Comparison of ENCODE assay signal across 11 cellular contexts in the genomic region with DNA sequence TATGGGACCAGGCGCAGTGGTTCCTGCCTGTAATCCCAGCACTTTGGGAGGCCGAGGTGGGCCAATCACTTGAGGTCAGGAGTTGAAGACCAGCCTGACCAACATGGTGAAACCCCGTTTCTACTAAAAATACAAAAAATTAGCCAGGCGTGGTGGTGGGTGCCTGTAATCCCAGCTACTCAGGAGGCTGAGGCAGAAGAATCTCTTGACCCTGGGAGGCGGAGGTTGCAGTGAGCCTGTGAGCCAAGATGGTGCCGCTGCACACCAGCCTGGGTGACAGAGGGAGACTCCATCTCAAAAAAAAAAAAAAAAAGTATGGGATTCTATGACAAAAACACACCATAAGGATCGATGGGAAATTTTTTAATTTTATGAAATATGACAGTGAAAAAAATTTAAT. TPM values are rescaled to one million over a fixed set of nuclear protein-coding genes. Genes with fewer than 3 reads are reported as not detected.
A peak's percentile ranks its signal among the peaks of the same experiment; 100 is the strongest.
DNase-seq lines count a peak whose midpoint lies in the region; ATAC-seq and TF ChIP-seq lines count a peak whose summit lies in the region.
"Not testable (repeated sequence)": the region's sequence is repeated elsewhere in the genome, so short reads cannot be mapped to it uniquely, and the experiment has no call there.
"Had no signal": no experiment of that assay in that cellular context is flagged by ENCODE, and none has a peak within 500 bp of the region (broad histone marks: within the 10 kb centered on the region; RNA-seq: fewer than 3 reads in every experiment).

No MANE protein-coding gene starts in this region.

- H3K27me3 ChIP-seq in DND-41 (ENCODE audit: insufficient read depth, low read length, poor library complexity); MM.1S (replicated peaks; ENCODE audit: insufficient read depth, low read length); right cardiac atrium (ENCODE audit: control insufficient read depth, insufficient read depth); thymus (ENCODE audit: control insufficient read depth, insufficient read depth): not testable (repeated sequence)

- not testable (repeated sequence) for H3K36me3 Mint-ChIP-seq in T-helper 17 cell (ENCODE audit: low read depth); activated naive CD4-positive, alpha-beta T cell treated with anti-CD3 and anti-CD28 coated beads, Interleukin-2, amount 50 U/mL, for 72 hours
- peaks cover 42% of the 10 kb centered on the region for H3K36me3 Mint-ChIP-seq in activated CD8-positive, alpha-beta memory T cell treated with anti-CD3 and anti-CD28 coated beads, Interleukin-2, amount 10 ng/mL, durations not matched to agents 7 days and 5 days

- ATAC-seq in DND-41 (ENCODE audit: insufficient read depth, low read depth); T-helper 17 cell; activated CD8-positive, alpha-beta memory T cell treated with anti-CD3 and anti-CD28 coated beads, Interleukin-2, amount 10 ng/mL, durations not matched to agents 7 days and 5 days; activated naive CD4-positive, alpha-beta T cell treated with anti-CD3 and anti-CD28 coated beads, Interleukin-2, amount 50 U/mL, for 72 hours; right cardiac atrium: not testable (repeated sequence)

- CTCF ChIA-PET in activated CD8-positive, alpha-beta memory T cell treated with anti-CD3 and anti-CD28 coated beads, Interleukin-2, amount 10 ng/mL, durations not matched to agents 7 days and 5 days (lab: Charles Lee): interaction anchor here (1.0 kb wide), 1 partner anchor 9 kb away, joined by 5 read pairs; a partner anchor contains a TSS

- intact Hi-C loops in right cardiac atrium (cut with DNase I): not testable (repeated sequence)

- DNase-seq in DND-41: peak; percentile 34
- DNase-seq in MM.1S: peak; percentile 36
- peak in 2 of 3 donors; percentile 14 to 30 for DNase-seq in T-helper 17 cell
- DNase-seq in activated CD8-positive, alpha-beta memory T cell treated with anti-CD3 and anti-CD28 coated beads, Interleukin-2, amount 10 ng/mL, durations not matched to agents 7 days and 5 days: peak; percentile 69
- DNase-seq in activated naive CD4-positive, alpha-beta T cell treated with anti-CD3 and anti-CD28 coated beads, Interleukin-2, amount 50 U/mL, for 72 hours (ENCODE audit: low spot score in 2 of 2): peak in 1 of 2 donors; percentile 30
- peak in 2 of 3 donors; percentile 38 to 46 for DNase-seq in right cardiac atrium

- H3K9me3 ChIP-seq in DND-41 (ENCODE audit: insufficient read depth, low read length, severe bottlenecking); MM.1S (replicated peaks; ENCODE audit: insufficient read depth, low read length); T-helper 17 cell (ENCODE audit: control insufficient read depth, low read length, poor library complexity, severe bottlenecking); right cardiac atrium (ENCODE audit: control insufficient read depth, low read length); thymus (ENCODE audit: control insufficient read depth): not testable (repeated sequence)

- H3K9ac ChIP-seq in DND-41 (ENCODE audit: low read depth, low read length) (peak overlapping the region; percentile 64; the same call in 1 of the 2 replicates), MM.1S (ENCODE audit: low read length) (peak overlapping the region; percentile 82)

- H4K20me1 ChIP-seq in DND-41 (ENCODE audit: insufficient read depth, low read length); MM.1S (ENCODE audit: insufficient read depth, low read length): not testable (repeated sequence)

- H3K4me3 ChIP-seq in DND-41 (ENCODE audit: low read depth in 1 of 2, low read length in 2 of 2) (peak overlapping the region in 1 of 2 experiments; percentile 52; a peak in 2 of 4 replicates), MM.1S (ENCODE audit: low read length) (peak overlapping the region; percentile 78), skin epidermis (peak overlapping the region in 6 of 7 experiments; percentile 14 to 38 (median 22)), thymus (ENCODE audit: low read length) (peak overlapping the region; percentile 77)
- H3K4me3 ChIP-seq in right cardiac atrium (ENCODE audit: low read length): not testable (repeated sequence)

- peak overlapping the region; percentile 94 for H3K27ac ChIP-seq in DND-41 (ENCODE audit: low read length)
- H3K27ac ChIP-seq in MM.1S (ENCODE audit: low read length): peak overlapping the region; percentile 90; the same call in 1 of the 2 replicates
- not testable (repeated sequence) for H3K27ac ChIP-seq in right cardiac atrium (ENCODE audit: low read length)
- H3K27ac ChIP-seq in skin epidermis: peak overlapping the region in 16 of 21 experiments; percentile 0 to 96 (median 74)
- peak overlapping the region; percentile 77 for H3K27ac ChIP-seq in thymus (ENCODE audit: low read depth)

- TF ChIP-seq CTCF in DND-41 (IDR thresholded peaks at IDR 0.05; ENCODE audit: borderline replicate concordance, extremely low read depth, low read length, poor library complexity, severe bottlenecking); MM.1S (IDR thresholded peaks at IDR 0.05; ENCODE audit: low read length): not testable (repeated sequence)

- not testable (repeated sequence) for H3K27me3 Mint-ChIP-seq in T-helper 17 cell; activated CD8-positive, alpha-beta memory T cell treated with anti-CD3 and anti-CD28 coated beads, Interleukin-2, amount 10 ng/mL, durations not matched to agents 7 days and 5 days

- H3K79me2 ChIP-seq in DND-41 (ENCODE audit: insufficient read depth, low read length) (peaks cover 83% of the 10 kb centered on the region), MM.1S (ENCODE audit: low read length) (peaks cover 94% of the 10 kb centered on the region)

- H3K9me2 ChIP-seq in MM.1S (replicated peaks; ENCODE audit: insufficient read depth, low read length): not testable (repeated sequence)

- peaks cover 67% of the 10 kb centered on the region for H3F3A ChIP-seq in MM.1S (ENCODE audit: insufficient read depth, low read length)

- H3K9me3 Mint-ChIP-seq in activated CD8-positive, alpha-beta memory T cell treated with anti-CD3 and anti-CD28 coated beads, Interleukin-2, amount 10 ng/mL, durations not matched to agents 7 days and 5 days (ENCODE audit: low read depth); activated naive CD4-positive, alpha-beta T cell treated with anti-CD3 and anti-CD28 coated beads, Interleukin-2, amount 50 U/mL, for 72 hours: not testable (repeated sequence)

- H3K4me3 Mint-ChIP-seq in T-helper 17 cell: peak overlapping the region; percentile 93
- H3K4me3 Mint-ChIP-seq in activated CD8-positive, alpha-beta memory T cell treated with anti-CD3 and anti-CD28 coated beads, Interleukin-2, amount 10 ng/mL, durations not matched to agents 7 days and 5 days: peak overlapping the region; percentile 82

- 79% methylated on average over 7 of the region's 7 CpGs for WGBS in right cardiac atrium
- 22% methylated on average over 7 of the region's 7 CpGs for WGBS in thymus

- not testable (repeated sequence) for H2AFZ ChIP-seq in DND-41 (ENCODE audit: low read depth, low read length); MM.1S (ENCODE audit: low read length)

- H3K27ac Mint-ChIP-seq in T-helper 17 cell: peak overlapping the region; percentile 100
- H3K27ac Mint-ChIP-seq in activated CD8-positive, alpha-beta memory T cell treated with anti-CD3 and anti-CD28 coated beads, Interleukin-2, amount 10 ng/mL, durations not matched to agents 7 days and 5 days: peak overlapping the region; percentile 90
- peak overlapping the region; percentile 84 to 91 for H3K27ac Mint-ChIP-seq in activated naive CD4-positive, alpha-beta T cell treated with anti-CD3 and anti-CD28 coated beads, Interleukin-2, amount 50 U/mL, for 72 hours

- H3K4me2 ChIP-seq in DND-41 (ENCODE audit: insufficient read depth, low read length) (peak overlapping the region; percentile 64), MM.1S (ENCODE audit: low read depth, low read length) (peak overlapping the region; percentile 94)

- not testable (repeated sequence) for H3K36me3 ChIP-seq in DND-41 (ENCODE audit: insufficient read depth, low read length); MM.1S (replicated peaks; ENCODE audit: insufficient read depth, low read length); thymus (ENCODE audit: control insufficient read depth, insufficient read depth)

- peaks cover 91% of the 10 kb centered on the region for H3K4me1 ChIP-seq in DND-41 (ENCODE audit: insufficient read depth, low read length)
- peaks cover 31% of the 10 kb centered on the region for H3K4me1 ChIP-seq in MM.1S (ENCODE audit: low read length)
- H3K4me1 ChIP-seq in right cardiac atrium (ENCODE audit: control insufficient read depth, insufficient read depth, low read length): not testable (repeated sequence)
- peaks cover 13% of the 10 kb centered on the region for H3K4me1 ChIP-seq in thymus (ENCODE audit: control insufficient read depth, insufficient read depth, low read length)

- peaks cover 38% of the 10 kb centered on the region for H3K4me1 Mint-ChIP-seq in T-helper 17 cell
- H3K4me1 Mint-ChIP-seq in activated CD8-positive, alpha-beta memory T cell treated with anti-CD3 and anti-CD28 coated beads, Interleukin-2, amount 10 ng/mL, durations not matched to agents 7 days and 5 days: peaks cover 49% of the 10 kb centered on the region

RNA-seq across cellular contexts. Expression of a gene that starts 1.6 kb away (rescaled TPM):
- total RNA-seq in T-helper 17 cell (100 to 1,000 TPM; 106 TPM), right cardiac atrium (10 to 100 TPM in 1 of 4 donors, 1 to 10 TPM in 3; 2.5 to 10.4 (median 5.7) TPM)
- 10 to 100 TPM; 49.4 to 51.5 TPM for total RNA-seq in activated CD8-positive, alpha-beta memory T cell treated with anti-CD3 and anti-CD28 coated beads, Interleukin-2, amount 10 ng/mL, durations not matched to agents 7 days and 5 days
- total RNA-seq in activated naive CD4-positive, alpha-beta T cell treated with anti-CD3 and anti-CD28 coated beads, Interleukin-2, amount 50 U/mL, for 72 hours: 10 to 100 TPM in 1 of 2 donors, 1 to 10 TPM in 1; 7.4 to 16.1 TPM
- polyA plus RNA-seq in right cardiac atrium (2.0 TPM), thymus (50.4 TPM)
- total RNA-seq: renal cortical epithelial cell had no signal
- polyA plus RNA-seq: neural cell had no signal

RNA-seq across cellular contexts. Expression of a gene that starts 9.2 kb away (rescaled TPM):
- 10 to 100 TPM; 34.5 to 41.5 TPM for total RNA-seq in T-helper 17 cell
- 10 to 100 TPM; 37.3 to 45.9 TPM for total RNA-seq in activated CD8-positive, alpha-beta memory T cell treated with anti-CD3 and anti-CD28 coated beads, Interleukin-2, amount 10 ng/mL, durations not matched to agents 7 days and 5 days
- 10 to 100 TPM; 16.3 to 22.0 TPM for total RNA-seq in activated naive CD4-positive, alpha-beta T cell treated with anti-CD3 and anti-CD28 coated beads, Interleukin-2, amount 50 U/mL, for 72 hours
- total RNA-seq in right cardiac atrium: 1 to 10 TPM; 3.0 to 6.9 (median 4.2) TPM
- 2.2 TPM for polyA plus RNA-seq in right cardiac atrium
- polyA plus RNA-seq in thymus: 147 TPM
- polyA plus RNA-seq: neural cell had no signal

RNA-seq across cellular contexts. Expression of a gene that starts 15.2 kb away (rescaled TPM):
- under 1 TPM; 0.60 to 0.65 TPM for total RNA-seq in T-helper 17 cell
- under 1 TPM; 0.54 to 0.96 TPM for total RNA-seq in activated CD8-positive, alpha-beta memory T cell treated with anti-CD3 and anti-CD28 coated beads, Interleukin-2, amount 10 ng/mL, durations not matched to agents 7 days and 5 days
- total RNA-seq in activated naive CD4-positive, alpha-beta T cell treated with anti-CD3 and anti-CD28 coated beads, Interleukin-2, amount 50 U/mL, for 72 hours: under 1 TPM in 1 of 2 donors, not detected in 1; 0.12 TPM
- total RNA-seq in right cardiac atrium: not detected
- polyA plus RNA-seq in right cardiac atrium: 0.14 TPM
- polyA plus RNA-seq in thymus: 1.3 TPM
- total RNA-seq: gastroesophageal sphincter had no signal
- polyA plus RNA-seq: neural cell had no signal
